Comparison of ENCODE assay signal across 20 cellular contexts in the genomic region with DNA sequence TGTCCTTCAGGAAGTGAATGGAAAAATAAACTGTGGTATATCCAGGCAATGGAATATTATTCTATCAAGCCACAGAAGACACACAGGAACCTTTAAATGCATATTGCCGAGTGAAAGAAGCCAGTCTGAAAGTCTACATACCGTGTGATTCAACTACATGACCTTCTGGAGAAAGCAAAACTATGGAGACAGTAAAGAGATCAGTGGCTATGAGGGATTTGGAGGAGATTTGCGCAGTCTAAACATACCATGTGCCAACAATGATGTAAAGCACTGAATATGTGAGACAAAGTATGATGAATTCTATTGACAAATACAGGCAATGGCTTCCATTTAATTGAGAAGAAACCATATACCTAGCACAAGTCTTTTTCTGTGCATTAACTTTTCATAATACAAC.
"Had no signal": no experiment of that assay in that cellular context is flagged by ENCODE, and none has a peak within 500 bp of the region (broad histone marks: within the 10 kb centered on the region; RNA-seq: fewer than 3 reads in every experiment).

No MANE protein-coding gene starts in this region.

- H3K27me3 Mint-ChIP-seq: memory B cell had no signal

- H3K4me1 Mint-ChIP-seq: immature natural killer cell; memory B cell; natural killer cell; stimulated activated effector memory CD8-positive, alpha-beta T cell treated with anti-CD3 and anti-CD28 coated beads, Interleukin-12 subunit alpha, Interleukin-12 subunit beta, amount 100 ng/mL, for 72 hours had no signal

- H3K36me3 Mint-ChIP-seq: immature natural killer cell; memory B cell; mesothelial cell of epicardium; natural killer cell; stimulated activated effector memory CD8-positive, alpha-beta T cell treated with anti-CD3 and anti-CD28 coated beads, Interleukin-12 subunit alpha, Interleukin-12 subunit beta, amount 100 ng/mL, for 72 hours had no signal

- ATAC-seq: left lung; lower lobe of right lung; natural killer cell; stimulated activated effector memory CD8-positive, alpha-beta T cell treated with anti-CD3 and anti-CD28 coated beads, Interleukin-12 subunit alpha, Interleukin-12 subunit beta, amount 100 ng/mL, for 72 hours; stimulated activated naive CD8-positive, alpha-beta T cell treated with anti-CD3 and anti-CD28 coated beads, Interleukin-15, Interleukin-2, amounts not matched to agents 100 U/mL and 50 U/mL, for 24 hours had no signal

- H3K9me3 ChIP-seq: esophagus squamous epithelium, left lung, lower lobe of right lung, right atrium auricular region, sigmoid colon, tibial artery, upper lobe of left lung, uterus had no signal

- H3K4me3 Mint-ChIP-seq: dendritic cell treated with granulocyte-macrophage colony-stimulating factor and Interleukin-4, amounts not matched to agents 40 ng/mL and 50 ng/mL, for 4 days; immature natural killer cell; memory B cell; mesothelial cell of epicardium; natural killer cell; neural crest cell; stimulated activated effector memory CD8-positive, alpha-beta T cell treated with anti-CD3 and anti-CD28 coated beads, Interleukin-12 subunit alpha, Interleukin-12 subunit beta, amount 100 ng/mL, for 72 hours had no signal

- H3K27me3 ChIP-seq: right atrium auricular region, tibial artery, upper lobe of left lung had no signal

- H3K4me3 ChIP-seq: esophagus squamous epithelium, left lung, lower lobe of right lung, right atrium auricular region, sigmoid colon, tibial artery, upper lobe of left lung, uterus had no signal

- H3K4me1 ChIP-seq: esophagus squamous epithelium, left lung, lower lobe of right lung, right atrium auricular region, sigmoid colon, tibial artery, upper lobe of left lung, uterus had no signal

- H3K27ac ChIP-seq: esophagus squamous epithelium, left lung, lower lobe of right lung, right atrium auricular region, sigmoid colon, tibial artery, upper lobe of left lung, uterus had no signal

- H3K9me3 Mint-ChIP-seq: memory B cell; mesothelial cell of epicardium; stimulated activated effector memory CD8-positive, alpha-beta T cell treated with anti-CD3 and anti-CD28 coated beads, Interleukin-12 subunit alpha, Interleukin-12 subunit beta, amount 100 ng/mL, for 72 hours had no signal

- H3K27ac Mint-ChIP-seq: dendritic cell treated with granulocyte-macrophage colony-stimulating factor and Interleukin-4, amounts not matched to agents 40 ng/mL and 50 ng/mL, for 4 days; immature natural killer cell; memory B cell; mesothelial cell of epicardium; natural killer cell; stimulated activated effector memory CD8-positive, alpha-beta T cell treated with anti-CD3 and anti-CD28 coated beads, Interleukin-12 subunit alpha, Interleukin-12 subunit beta, amount 100 ng/mL, for 72 hours had no signal

- DNase-seq: esophagus squamous epithelium; foreskin fibroblast; immature natural killer cell; left lung; lower lobe of right lung; natural killer cell; posterior cingulate gyrus; sigmoid colon; small intestine; stimulated activated CD4-positive, alpha-beta T cell treated with anti-CD3 and anti-CD28 coated beads, Interleukin-2, amount 100 ng/mL, for 48 hours; stimulated activated naive CD8-positive, alpha-beta T cell treated with anti-CD3 and anti-CD28 coated beads, Interleukin-15, Interleukin-2, amounts not matched to agents 100 U/mL and 50 U/mL, for 24 hours; tibial artery; upper lobe of left lung; uterus had no signal

- H3K36me3 ChIP-seq: esophagus squamous epithelium, left lung, lower lobe of right lung, right atrium auricular region, sigmoid colon, tibial artery, upper lobe of left lung, uterus had no signal
